1 cellular context compared by ENCODE assay signal in genomic region chr17:36546418-36547093, GRCh38.
TF ChIP-seq lines count a peak whose summit lies in the region.

No MANE protein-coding gene starts in this region.

TF ChIP-seq in liver, 16 proteins besides CTCF, POLR2A, EP300 and RAD21 (continued from another document):
- TF ChIP-seq, protein P1, sequence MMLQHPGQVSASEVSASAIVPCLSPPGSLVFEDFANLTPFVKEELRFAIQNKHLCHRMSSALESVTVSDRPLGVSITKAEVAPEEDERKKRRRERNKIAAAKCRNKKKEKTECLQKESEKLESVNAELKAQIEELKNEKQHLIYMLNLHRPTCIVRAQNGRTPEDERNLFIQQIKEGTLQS (IDR thresholded peaks at IDR 0.05), result no peak
